In genomic region chr7:142776206-142776844, GRCh38 we compare ENCODE assay signal across 1 cellular context.
TF ChIP-seq lines count a peak whose summit lies in the region.

No MANE protein-coding gene starts in this region.

TF ChIP-seq in SK-N-SH treated with all-trans-retinoic acid at 6 μM for 48 hours, 23 proteins besides CTCF, POLR2A, EP300 and RAD21 (continued from another document):
- no peak for TF ChIP-seq TOX (CRISPR knock-in tag; IDR thresholded peaks at IDR 0.05; ENCODE audit: borderline replicate concordance)
